31 cellular contexts compared by ENCODE assay signal in the genomic region with DNA sequence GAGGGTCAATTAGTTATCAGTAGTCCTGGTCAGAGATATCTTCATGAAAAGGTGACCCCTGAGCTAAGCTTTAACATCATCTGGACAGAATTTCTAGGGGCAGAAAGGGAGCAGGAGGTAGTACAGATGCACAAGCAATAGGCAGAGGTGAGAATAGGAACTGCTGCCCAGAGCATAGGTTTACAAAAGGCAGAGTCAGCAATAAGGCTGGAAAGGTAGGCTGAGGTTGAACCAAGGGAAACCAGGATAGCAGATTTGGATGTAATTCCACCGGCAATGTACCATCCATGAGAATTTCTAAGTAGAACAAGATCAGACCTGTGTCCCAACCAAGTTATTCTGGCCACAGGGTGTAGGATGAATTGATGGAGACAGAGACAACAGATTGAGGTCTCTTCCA. TPM values are rescaled to one million over a fixed set of nuclear protein-coding genes. Genes with fewer than 3 reads are reported as not detected.
"Had no signal": no experiment of that assay in that cellular context is flagged by ENCODE, and none has a peak within 500 bp of the region (broad histone marks: within the 10 kb centered on the region; RNA-seq: fewer than 3 reads in every experiment).

No MANE protein-coding gene starts in this region.

- ATAC-seq: natural killer cell; psoas muscle; right cardiac atrium; sciatic nerve; stimulated activated memory B cell treated with anti-CD40 and anti-IgM and Interleukin-4, amounts not matched to agents 10 μg/mL and 1 μg/mL and 100 μg/mL, for 72 hours; stimulated activated naive CD8-positive, alpha-beta T cell treated with anti-CD3 and anti-CD28 coated beads, Interleukin-15, amount 100 ng/mL, for 72 hours; stimulated activated naive CD8-positive, alpha-beta T cell treated with anti-CD3 and anti-CD28 coated beads, Interleukin-15, Interleukin-2, amounts not matched to agents 100 U/mL and 50 U/mL, for 24 hours; upper lobe of right lung had no signal

- H3K27ac ChIP-seq: neural progenitor cell, ovary, parathyroid adenoma, psoas muscle, skin epidermis, spleen, suprapubic skin, testis, tibial artery, transverse colon, upper lobe of right lung, uterus had no signal

- H3K9ac ChIP-seq: neural progenitor cell, parathyroid adenoma had no signal

- H3K4me1 ChIP-seq: neural progenitor cell, parathyroid adenoma, psoas muscle, suprapubic skin, testis, tibial artery, transverse colon, upper lobe of right lung, uterus had no signal

- H3K4me2 ChIP-seq: neural progenitor cell, smooth muscle cell had no signal

- H2AFZ ChIP-seq: neural progenitor cell, parathyroid adenoma had no signal

- DNase-seq: natural killer cell; occipital lobe; ovary; posterior cingulate gyrus; psoas muscle; right cardiac atrium; spleen; stimulated activated CD4-positive, alpha-beta T cell treated with anti-CD3 and anti-CD28 coated beads, Interleukin-12 subunit alpha, Interleukin-12 subunit beta, amount 100 ng/mL, for 4 hours; stimulated activated CD4-positive, alpha-beta T cell treated with anti-CD3 and anti-CD28 coated beads, Interleukin-1b, Interleukin-23, amount 100 ng/mL, for 48 hours; stimulated activated CD4-positive, alpha-beta T cell treated with anti-CD3 and anti-CD28 coated beads, Interleukin-4, amount 100 ng/mL, for 1 hour; stimulated activated CD4-positive, alpha-beta T cell treated with anti-CD3 and anti-CD28 coated beads, Interleukin-4, amount 100 ng/mL, for 4 hours; stimulated activated CD8-positive, alpha-beta memory T cell treated with anti-CD3 and anti-CD28 coated beads, Interleukin-4, amount 100 ng/mL, for 48 hours; stimulated activated naive CD4-positive, alpha-beta T cell; stimulated activated naive CD8-positive, alpha-beta T cell treated with anti-CD3 and anti-CD28 coated beads, Interleukin-15, amount 100 ng/mL, for 72 hours; stimulated activated naive CD8-positive, alpha-beta T cell treated with anti-CD3 and anti-CD28 coated beads, Interleukin-15, Interleukin-2, amounts not matched to agents 100 U/mL and 50 U/mL, for 24 hours; substantia nigra; testis; tibial artery; transverse colon; upper lobe of right lung; uterus had no signal

- H3K9me3 ChIP-seq: psoas muscle, spleen, suprapubic skin, testis, tibial artery, transverse colon, upper lobe of right lung, uterus had no signal

- H3K4me3 ChIP-seq: neural progenitor cell, ovary, psoas muscle, skin epidermis, smooth muscle cell, spleen, suprapubic skin, testis, tibial artery, transverse colon, upper lobe of right lung, uterus had no signal

- H3K79me2 ChIP-seq: parathyroid adenoma had no signal

- H3K36me3 ChIP-seq: neural progenitor cell, ovary, spleen, suprapubic skin, tibial artery, transverse colon, upper lobe of right lung, uterus had no signal

- H3K27me3 ChIP-seq: ovary, suprapubic skin, testis, tibial artery, transverse colon, upper lobe of right lung, uterus had no signal

RNA-seq across cellular contexts. Expression of gene ILDR2, which starts 6.2 kb away (rescaled TPM):
- polyA plus RNA-seq: smooth muscle cell had no signal

RNA-seq across cellular contexts. Expression of gene MAEL, which starts 7.5 kb away (rescaled TPM):
- total RNA-seq: osteoblast, progenitor cell of endocrine pancreas, psoas muscle, spleen, suprapubic skin, transverse colon, upper lobe of right lung had no signal
- polyA plus RNA-seq: neural cell, smooth muscle cell had no signal
